In genomic region chr1:3243304-3243703, GRCh38 we compare ENCODE assay signal across 24 cellular contexts.
A peak's percentile ranks its signal among the peaks of the same experiment; 100 is the strongest.
DNase-seq lines count a peak whose midpoint lies in the region; ATAC-seq, FAIRE-seq and TF ChIP-seq lines count a peak whose summit lies in the region.
"Had no signal": no experiment of that assay in that cellular context is flagged by ENCODE, and none has a peak within 500 bp of the region (broad histone marks: within the 10 kb centered on the region; RNA-seq: fewer than 3 reads in every experiment).

No MANE protein-coding gene starts in this region.

- CTCF ChIA-PET in HepG2 (lab: Yijun Ruan, JAX; ENCODE audit: low intra/inter-chr PET ratio, low total read pairs) = no interaction called here

- TF ChIP-seq POLR2A in HepG2 (IDR thresholded peaks at IDR 0.05; ENCODE audit: insufficient read depth in 1 of 2, low read depth in 2 of 2, low read length in 2 of 2) (no peak), right lobe of liver (IDR thresholded peaks at IDR 0.05) (no peak)

- TF ChIP-seq CTCF in HepG2 (CRISPR knock-in tag; IDR thresholded peaks at IDR 0.05) (no peak), right lobe of liver (IDR thresholded peaks at IDR 0.05) (no peak), ascending aorta (IDR thresholded peaks at IDR 0.05) (no peak), thoracic aorta (IDR thresholded peaks at IDR 0.05) (no peak)

- H3K36me3 ChIP-seq in HepG2 (replicated peaks in 1 of 2; ENCODE audit: control insufficient read depth in 1 of 2, insufficient read depth in 2 of 2, low read length in 2 of 2) = no peaks in the 10 kb centered on the region
- no peaks in the 10 kb centered on the region for H3K36me3 ChIP-seq in right lobe of liver
- peaks cover 0 to 20% of the 10 kb centered on the region in 2 donors for H3K36me3 ChIP-seq in ascending aorta
- peaks cover 9% of the 10 kb centered on the region for H3K36me3 ChIP-seq in thoracic aorta
- H3K36me3 ChIP-seq: BE2C; BLaER1 treated with 17β-estradiol and CSF1 and Interleukin-3, amounts not matched to agents 10 nM and 100 nM had no signal

- no peaks in the 10 kb centered on the region for H4K20me1 ChIP-seq in HepG2 (ENCODE audit: insufficient read depth, low read length)

- no peak overlapping the region for H3K4me2 ChIP-seq in HepG2 (ENCODE audit: low read depth, low read length)
- H3K4me2 ChIP-seq: A549; BLaER1 treated with 17β-estradiol and CSF1 and Interleukin-3, amounts not matched to agents 10 nM and 100 nM; GM23338 had no signal

- intact Hi-C loops in HepG2 (cut with micrococcal nuclease; ENCODE audit: unreplicated experiment) = no loop called here
- intact Hi-C loops in right lobe of liver (cut with DNase I) = no loop called here
- intact Hi-C loops in ascending aorta (cut with DNase I) = loop anchor here (5.0 kb wide), 1 partner anchor 46 kb away; no protein-coding TSS in a partner anchor

- DNase-seq in HepG2 (ENCODE audit: low spot score) (no peak), right lobe of liver (no peak), ascending aorta (ENCODE audit: low spot score in 2 of 2) (no peak), thoracic aorta (ENCODE audit: low spot score) (no peak), inferior parietal cortex (ENCODE audit: extremely low spot score) (no peak), SHP77 treated with DMSO at 0.1 percent for 48 hours (lab: John Stamatoyannopoulos, UW) (no peak), NCI-H1694 treated with DMSO at 0.1 percent for 48 hours (lab: John Stamatoyannopoulos, UW) (no peak)
- DNase-seq: 8988T; ACHN; AML-193; BE2C; CD4-positive, alpha-beta T cell; CD8-positive, alpha-beta memory T cell; DMS 273 treated with DMSO at 0.1 percent for 48 hours; EL; GDM1; H9 had no signal

- H3K9ac ChIP-seq in HepG2 (ENCODE audit: insufficient read depth, low read depth, low read length) = no peak overlapping the region
- H3K9ac ChIP-seq: BLaER1 treated with 17β-estradiol and CSF1 and Interleukin-3, amounts not matched to agents 10 nM and 100 nM had no signal

- no peak overlapping the region for H3K27ac ChIP-seq in HepG2 (ENCODE audit: extremely low read length, insufficient read depth, low read length)
- H3K27ac ChIP-seq in right lobe of liver = no peak overlapping the region
- H3K27ac ChIP-seq in ascending aorta = peak overlapping the region; percentile 44 to 83
- peak overlapping the region; percentile 44 to 96 for H3K27ac ChIP-seq in thoracic aorta
- H3K27ac ChIP-seq: A549; BLaER1 treated with 17β-estradiol and CSF1 and Interleukin-3, amounts not matched to agents 10 nM and 100 nM had no signal

- BruUV-seq in HepG2 (replicated peaks; lab: Mats Ljungman, UMichigan) = no TSS peak

- H3K4me3 ChIP-seq in HepG2 (replicated peaks in 1 of 3; ENCODE audit: insufficient read depth in 1 of 3, low read depth in 2 of 3, low read length in 3 of 3) (no peak overlapping the region), right lobe of liver (no peak overlapping the region), ascending aorta (no peak overlapping the region), thoracic aorta (no peak overlapping the region)
- H3K4me3 ChIP-seq: A549; BLaER1 treated with 17β-estradiol and CSF1 and Interleukin-3, amounts not matched to agents 10 nM and 100 nM; GM12878; GM23338 had no signal

- peaks cover 44% of the 10 kb centered on the region for H3K4me1 ChIP-seq in HepG2 (ENCODE audit: insufficient read depth, low read length)
- H3K4me1 ChIP-seq in right lobe of liver = no peaks in the 10 kb centered on the region
- peaks cover 6 to 22% of the 10 kb centered on the region in 2 donors for H3K4me1 ChIP-seq in ascending aorta
- H3K4me1 ChIP-seq in thoracic aorta (ENCODE audit: control insufficient read depth in 1 of 2, low read depth in 2 of 2) = peaks cover 30 to 80% of the 10 kb centered on the region in 2 donors
- H3K4me1 ChIP-seq: A549, BE2C had no signal

- ATAC-seq in HepG2 = no peak
- no peak for ATAC-seq in right lobe of liver
- no peak for ATAC-seq in thoracic aorta (ENCODE audit: insufficient number of reproducible peaks, low FRiP score, low read depth)
- ATAC-seq: A549, GM12878, GM23338, HCT116 had no signal

- POLR2A ChIA-PET in HepG2 (lab: Yijun Ruan, JAX) = no interaction called here

- no peak for TF ChIP-seq EP300 in HepG2 (IDR thresholded peaks at IDR 0.05; ENCODE audit: low read depth in 2 of 2, low read length in 2 of 2)
- no peak for TF ChIP-seq EP300 in HepG2 (CRISPR knock-in tag; IDR thresholded peaks at IDR 0.05; ENCODE audit: borderline replicate concordance)

- in situ Hi-C loops in HepG2 (cut with HindIII; ENCODE audit: extremely low pct_ligation_motif_present, low pct_unique_long_range_greater_than_20kb) = no loop called here

- TF ChIP-seq RAD21 in HepG2 (CRISPR knock-in tag; IDR thresholded peaks at IDR 0.05) = no peak

- FAIRE-seq in HepG2 (lab: Jason Lieb, UNC) = no peak
- FAIRE-seq: A549, D721Med, GM12878, GM19239 had no signal

- no peak overlapping the region for H2AFZ ChIP-seq in HepG2 (ENCODE audit: low read length)
- H2AFZ ChIP-seq: GM23338 had no signal

- no peaks in the 10 kb centered on the region for H3K27me3 ChIP-seq in HepG2 (ENCODE audit: control insufficient read depth in 1 of 2, insufficient read depth in 2 of 2, low read length in 2 of 2)
- H3K27me3 ChIP-seq in right lobe of liver = no peaks in the 10 kb centered on the region
- no peaks in the 10 kb centered on the region for H3K27me3 ChIP-seq in ascending aorta
- no peaks in the 10 kb centered on the region for H3K27me3 ChIP-seq in thoracic aorta (replicated peaks; ENCODE audit: insufficient read depth)

- no peaks in the 10 kb centered on the region for H3K9me3 ChIP-seq in HepG2 (ENCODE audit: low read length)
- H3K9me3 ChIP-seq in right lobe of liver = no peaks in the 10 kb centered on the region
- no peaks in the 10 kb centered on the region for H3K9me3 ChIP-seq in ascending aorta
- no peaks in the 10 kb centered on the region for H3K9me3 ChIP-seq in thoracic aorta
- H3K9me3 ChIP-seq: A549; BE2C; BLaER1 treated with 17β-estradiol and CSF1 and Interleukin-3, amounts not matched to agents 10 nM and 100 nM had no signal

- no peaks in the 10 kb centered on the region for H3K79me2 ChIP-seq in HepG2 (ENCODE audit: insufficient read depth, low read length)

- WGBS in HepG2 (ENCODE audit: low lambda C conversion rate) = 82% methylated on average over 15 of the region's 15 CpGs
- WGBS in right lobe of liver (ENCODE audit: insufficient coverage, low coverage, low lambda C conversion rate, missing lambda C conversion rate) = 64% methylated on average over 12 of the region's 15 CpGs

TF ChIP-seq in HepG2, 621 proteins besides CTCF, POLR2A, EP300 and RAD21:
- no peak for TF ChIP-seq SOX6 (IDR thresholded peaks at IDR 0.05)
- TF ChIP-seq SOX6 (CRISPR knock-in tag; IDR thresholded peaks at IDR 0.05) = no peak
- TF ChIP-seq NFKBIZ (CRISPR knock-in tag; IDR thresholded peaks at IDR 0.05) = no peak
- no peak for TF ChIP-seq CENPX (CRISPR knock-in tag; IDR thresholded peaks at IDR 0.05)
- TF ChIP-seq HNF4A (CRISPR knock-in tag; IDR thresholded peaks at IDR 0.05) = peak; percentile 53; the same call in 1 of the 2 replicates
- no peak for TF ChIP-seq ZNF335 (CRISPR knock-in tag; IDR thresholded peaks at IDR 0.05)
- TF ChIP-seq ZMYM3 (CRISPR knock-in tag; IDR thresholded peaks at IDR 0.05) = no peak
- TF ChIP-seq HNF4G (IDR thresholded peaks at IDR 0.05; ENCODE audit: borderline replicate concordance, low read depth, low read length) = 0 out of 2 replicates have a peak, but pooled peaks have one; percentile 27
- no peak for TF ChIP-seq HNF4G (CRISPR knock-in tag; IDR thresholded peaks at IDR 0.05; ENCODE audit: borderline replicate concordance, low read depth)
- TF ChIP-seq ZNF607 (CRISPR knock-in tag; IDR thresholded peaks at IDR 0.05; ENCODE audit: borderline replicate concordance) = no peak
- TF ChIP-seq ZBTB33 (CRISPR knock-in tag; IDR thresholded peaks at IDR 0.05) = peak; percentile 82
- TF ChIP-seq ZNF451 (CRISPR knock-in tag; IDR thresholded peaks at IDR 0.05) = no peak
- TF ChIP-seq IKZF5 (CRISPR knock-in tag; IDR thresholded peaks at IDR 0.05) = no peak
- TF ChIP-seq ZNF772 (CRISPR knock-in tag; IDR thresholded peaks at IDR 0.05) = no peak
- no peak for TF ChIP-seq SNAPC5 (CRISPR knock-in tag; IDR thresholded peaks at IDR 0.05; ENCODE audit: borderline replicate concordance)

Comparison
In these comparisons a context has a peak if more than half of its experiments do, and no peak if none do; other contexts are left out.
1. H3K27ac ChIP-seq: peak in ascending aorta (2 of 2) and thoracic aorta (2 of 2); none in HepG2 (single experiment) and right lobe of liver (0 of 3).